In genomic region chr2:283996-284794, GRCh38 we compare ENCODE assay signal across 33 cellular contexts. TPM values are rescaled to one million over a fixed set of nuclear protein-coding genes. Genes with fewer than 3 reads are reported as not detected.
DNase-seq lines count a peak whose midpoint lies in the region; ATAC-seq, FAIRE-seq and TF ChIP-seq lines count a peak whose summit lies in the region.
"Had no signal": no experiment of that assay in that cellular context is flagged by ENCODE, and none has a peak within 500 bp of the region (broad histone marks: within the 10 kb centered on the region; RNA-seq: fewer than 3 reads in every experiment).

No MANE protein-coding gene starts in this region.

- intact Hi-C loops in natural killer cell (cut with micrococcal nuclease), result no loop called here

- DNase-seq in natural killer cell, result no peak
- no peak for DNase-seq in natural killer cell treated with Interleukin-12 subunit alpha and Interleukin-12 subunit beta and Interleukin-15 and Interleukin-18, amount 100 ng/mL, for 72 hours (ENCODE audit: low spot score)
- peak; percentile 23 for DNase-seq in WTC11 (ENCODE audit: low spot score)
- DNase-seq in urothelium cell line (ENCODE audit: low spot score), result peak; percentile 6
- no peak for DNase-seq in T-helper 2 cell treated with Interferon-gamma antibody and Interleukin-4, amounts not matched to agents 5 μg/mL and 100 μg/mL, for 36 hours (ENCODE audit: low spot score)
- no peak for DNase-seq in stimulated activated CD4-positive, alpha-beta T cell treated with anti-CD3 and anti-CD28 coated beads, Interleukin-2, amount 100 ng/mL, for 24 hours
- DNase-seq in osteoblast (ENCODE audit: insufficient read length, low spot score, missing footprints), result no peak
- DNase-seq: activated CD4-positive, alpha-beta T cell treated with anti-CD3 and anti-CD28 coated beads, Interleukin-2, amount 50 U/mL, for 48 hours; activated CD4-positive, CD25-positive, alpha-beta regulatory T cell treated with anti-CD3 and anti-CD28 coated beads, Interleukin-2, amount 50 U/mL, for 72 hours; activated naive CD4-positive, alpha-beta T cell; activated naive CD8-positive, alpha-beta T cell treated with anti-CD3 and anti-CD28 coated beads, Interleukin-2, amount 50 U/mL, for 24 hours; BE2C; brain microvascular endothelial cell; CD8-positive, alpha-beta memory T cell; cerebellar nuclear complex; dermis blood vessel endothelial cell; heart left ventricle; KG1; MG63; NCI-H1105; NCI-H187 treated with DMSO at 0.1 percent for 48 hours; NCI-H2171; NCI-H524; NK-92 treated with Interleukin-12 subunit alpha and Interleukin-12 subunit beta, amount 100 ng/mL, for 24 hours; stimulated activated CD4-positive, alpha-beta T cell treated with anti-CD3 and anti-CD28 coated beads, Interleukin-4, amount 100 ng/mL, for 24 hours had no signal

- no peaks in the 10 kb centered on the region for H3K9me3 Mint-ChIP-seq in natural killer cell
- H3K9me3 Mint-ChIP-seq in natural killer cell treated with Interleukin-12 subunit alpha and Interleukin-12 subunit beta and Interleukin-15 and Interleukin-18, amount 100 ng/mL, for 72 hours, result no peaks in the 10 kb centered on the region
- H3K9me3 Mint-ChIP-seq in WTC11, result no peaks in the 10 kb centered on the region
- H3K9me3 Mint-ChIP-seq in T-helper 2 cell treated with Interferon-gamma antibody and Interleukin-4, amounts not matched to agents 5 μg/mL and 100 μg/mL, for 36 hours, result no peaks in the 10 kb centered on the region
- H3K9me3 Mint-ChIP-seq: activated naive CD8-positive, alpha-beta T cell treated with anti-CD3 and anti-CD28 coated beads, Interleukin-2, amount 50 U/mL, for 24 hours; CD8-positive, alpha-beta memory T cell had no signal

- H3K27ac ChIP-seq in osteoblast (ENCODE audit: low read depth, low read length), result no peak overlapping the region
- H3K27ac ChIP-seq: prostate gland, tibial nerve had no signal

- no peak for FAIRE-seq in urothelium cell line (lab: Jason Lieb, UNC)
- FAIRE-seq: G401.6, TTC549 had no signal

- H4K20me1 ChIP-seq in osteoblast (ENCODE audit: insufficient read depth, low read length), result peaks cover 15% of the 10 kb centered on the region

- H3K36me3 ChIP-seq in iPS-15b (ENCODE audit: control insufficient read depth, insufficient read depth, low read length) (peaks cover 7% of the 10 kb centered on the region), osteoblast (ENCODE audit: insufficient read depth, low read length) (peaks cover 16% of the 10 kb centered on the region)
- H3K36me3 ChIP-seq: BE2C, prostate gland had no signal

- POLR2A ChIA-PET in WTC11 (lab: Charles Lee), result no interaction called here

- CTCF ChIA-PET in WTC11 (lab: Charles Lee), result interaction anchor here (1.0 kb wide), 1 partner anchor 10 kb away, joined by 6 read pairs; no protein-coding TSS in a partner anchor

- H3K4me1 ChIP-seq in iPS-15b (ENCODE audit: control insufficient read depth, insufficient read depth, low read length) (peaks cover 32% of the 10 kb centered on the region), osteoblast (ENCODE audit: insufficient read depth, low read length) (peaks cover 24% of the 10 kb centered on the region)
- H3K4me1 ChIP-seq: BE2C had no signal

- H3K36me3 Mint-ChIP-seq in natural killer cell (peaks cover 7% of the 10 kb centered on the region), WTC11 (peaks cover 25% of the 10 kb centered on the region)
- no peaks in the 10 kb centered on the region for H3K36me3 Mint-ChIP-seq in natural killer cell treated with Interleukin-12 subunit alpha and Interleukin-12 subunit beta and Interleukin-15 and Interleukin-18, amount 100 ng/mL, for 72 hours
- H3K36me3 Mint-ChIP-seq in T-helper 2 cell treated with Interferon-gamma antibody and Interleukin-4, amounts not matched to agents 5 μg/mL and 100 μg/mL, for 36 hours (ENCODE audit: low read depth), result peaks cover 23% of the 10 kb centered on the region

- H3K79me2 ChIP-seq in osteoblast (ENCODE audit: insufficient read depth, low read length), result no peaks in the 10 kb centered on the region

- H3K27ac Mint-ChIP-seq in natural killer cell (no peak overlapping the region), WTC11 (no peak overlapping the region)
- no peak overlapping the region for H3K27ac Mint-ChIP-seq in natural killer cell treated with Interleukin-12 subunit alpha and Interleukin-12 subunit beta and Interleukin-15 and Interleukin-18, amount 100 ng/mL, for 72 hours
- no peak overlapping the region for H3K27ac Mint-ChIP-seq in T-helper 2 cell treated with Interferon-gamma antibody and Interleukin-4, amounts not matched to agents 5 μg/mL and 100 μg/mL, for 36 hours
- H3K27ac Mint-ChIP-seq: activated naive CD8-positive, alpha-beta T cell treated with anti-CD3 and anti-CD28 coated beads, Interleukin-2, amount 50 U/mL, for 24 hours; CD8-positive, alpha-beta memory T cell had no signal

- H3K9me3 ChIP-seq in iPS-15b (ENCODE audit: control insufficient read depth, insufficient read depth, low read length), result no peaks in the 10 kb centered on the region
- no peaks in the 10 kb centered on the region for H3K9me3 ChIP-seq in osteoblast (ENCODE audit: low read depth, low read length)
- H3K9me3 ChIP-seq: BE2C, heart left ventricle, MG63, prostate gland, tibial nerve had no signal

- H2AFZ ChIP-seq in osteoblast (ENCODE audit: low read length), result no peak overlapping the region

- H3K4me1 Mint-ChIP-seq in natural killer cell (peaks cover 0 to 6% of the 10 kb centered on the region in 2 donors), WTC11 (peaks cover 44% of the 10 kb centered on the region)
- peaks cover 0 to 6% of the 10 kb centered on the region in 2 donors for H3K4me1 Mint-ChIP-seq in natural killer cell treated with Interleukin-12 subunit alpha and Interleukin-12 subunit beta and Interleukin-15 and Interleukin-18, amount 100 ng/mL, for 72 hours (ENCODE audit: low read depth in 2 of 2)
- no peaks in the 10 kb centered on the region for H3K4me1 Mint-ChIP-seq in T-helper 2 cell treated with Interferon-gamma antibody and Interleukin-4, amounts not matched to agents 5 μg/mL and 100 μg/mL, for 36 hours (ENCODE audit: low read depth)

- no peak for ATAC-seq in natural killer cell
- no peak for ATAC-seq in natural killer cell treated with Interleukin-12 subunit alpha and Interleukin-12 subunit beta and Interleukin-15 and Interleukin-18, amount 100 ng/mL, for 72 hours
- peak; percentile 41 for ATAC-seq in WTC11
- ATAC-seq: activated naive CD8-positive, alpha-beta T cell treated with anti-CD3 and anti-CD28 coated beads, Interleukin-2, amount 50 U/mL, for 24 hours; esophagus mucosa; left lobe of liver had no signal

- H3K9ac ChIP-seq in iPS-15b (ENCODE audit: low read depth, low read length), result no peak overlapping the region

- TF ChIP-seq CTCF in natural killer cell (IDR thresholded peaks at IDR 0.05), result no peak
- TF ChIP-seq CTCF in WTC11 (IDR thresholded peaks at IDR 0.05), result no peak
- no peak for TF ChIP-seq CTCF in osteoblast (IDR thresholded peaks at IDR 0.05; ENCODE audit: extremely low read depth, low read depth, low read length)

- peaks cover 20% of the 10 kb centered on the region for H3K27me3 ChIP-seq in iPS-15b (ENCODE audit: control insufficient read depth, insufficient read depth, low read length)
- H3K27me3 ChIP-seq in osteoblast (ENCODE audit: insufficient read depth, low read length), result peaks cover 18% of the 10 kb centered on the region

- H3K4me3 Mint-ChIP-seq in natural killer cell (peak overlapping the region; percentile 17), WTC11 (no peak overlapping the region; the same call in 1 of the 2 replicates)
- H3K4me3 Mint-ChIP-seq in natural killer cell treated with Interleukin-12 subunit alpha and Interleukin-12 subunit beta and Interleukin-15 and Interleukin-18, amount 100 ng/mL, for 72 hours, result no peak overlapping the region
- no peak overlapping the region for H3K4me3 Mint-ChIP-seq in T-helper 2 cell treated with Interferon-gamma antibody and Interleukin-4, amounts not matched to agents 5 μg/mL and 100 μg/mL, for 36 hours
- H3K4me3 Mint-ChIP-seq: activated naive CD8-positive, alpha-beta T cell treated with anti-CD3 and anti-CD28 coated beads, Interleukin-2, amount 50 U/mL, for 24 hours had no signal

- H3K4me3 ChIP-seq in iPS-15b (ENCODE audit: low read depth, low read length), result peak overlapping the region; percentile 0
- no peak overlapping the region for H3K4me3 ChIP-seq in osteoblast (ENCODE audit: insufficient read depth, low read length)
- H3K4me3 ChIP-seq: heart left ventricle, MG63, prostate gland, tibial nerve had no signal

- no peak overlapping the region for H3K4me2 ChIP-seq in osteoblast (ENCODE audit: insufficient read depth, low read length)

- H3K27me3 Mint-ChIP-seq in natural killer cell (ENCODE audit: low read depth in 2 of 2), result peaks cover 0 to 7% of the 10 kb centered on the region in 2 donors
- peaks cover 0 to 8% of the 10 kb centered on the region in 2 donors for H3K27me3 Mint-ChIP-seq in natural killer cell treated with Interleukin-12 subunit alpha and Interleukin-12 subunit beta and Interleukin-15 and Interleukin-18, amount 100 ng/mL, for 72 hours
- H3K27me3 Mint-ChIP-seq in WTC11 (ENCODE audit: low read depth), result peaks cover 25% of the 10 kb centered on the region
- peaks cover 16% of the 10 kb centered on the region for H3K27me3 Mint-ChIP-seq in T-helper 2 cell treated with Interferon-gamma antibody and Interleukin-4, amounts not matched to agents 5 μg/mL and 100 μg/mL, for 36 hours (ENCODE audit: low read depth)

TF ChIP-seq in WTC11, 78 proteins besides CTCF, POLR2A, EP300 and RAD21:
- TF ChIP-seq ZNF423 (CRISPR knock-in tag; IDR thresholded peaks at IDR 0.05) (peak; percentile 72), FOXP1 (CRISPR knock-in tag; IDR thresholded peaks at IDR 0.05; ENCODE audit: borderline replicate concordance) (no peak)

RNA-seq across cellular contexts. Expression of gene ALKAL2, which starts 3.7 kb away (rescaled TPM):
- total RNA-seq in natural killer cell, result 1 to 10 TPM; 1.1 to 2.0 (median 1.7) TPM
- 1 to 10 TPM; 1.1 to 1.4 TPM for total RNA-seq in natural killer cell treated with Interleukin-12 subunit alpha and Interleukin-12 subunit beta and Interleukin-15 and Interleukin-18, amount 100 ng/mL, for 72 hours
- total RNA-seq in WTC11 (2021), result 3.5 to 5.2 TPM (median 4.3 TPM) in 3 replicates
- total RNA-seq in osteoblast, result not detected in 2 replicates
- total RNA-seq: CD8-positive, alpha-beta memory T cell; dermis blood vessel endothelial cell; PC-3 had no signal

RNA-seq across cellular contexts. Expression of gene ACP1, which starts 19.4 kb away (rescaled TPM):
- 100 to 1,000 TPM in 2 of 3 donors, 10 to 100 TPM in 1; 87.2 to 104 (median 102) TPM for total RNA-seq in natural killer cell
- 10 to 100 TPM; 94.2 to 96.1 TPM for total RNA-seq in natural killer cell treated with Interleukin-12 subunit alpha and Interleukin-12 subunit beta and Interleukin-15 and Interleukin-18, amount 100 ng/mL, for 72 hours
- total RNA-seq in WTC11 (2021), result 145 to 150 TPM (median 146 TPM) in 3 replicates
- total RNA-seq in osteoblast, result 80.0 and 85.7 TPM in 2 replicates

RNA-seq across cellular contexts. Expression of gene SH3YL1, which starts 20.4 kb away (rescaled TPM):
- total RNA-seq in natural killer cell (10 to 100 TPM; 28.3 to 42.2 (median 32.3) TPM), WTC11 (2021) (26.4 to 34.4 TPM (median 31.3 TPM) in 3 replicates), osteoblast (52.1 and 56.0 TPM in 2 replicates)
- total RNA-seq in natural killer cell treated with Interleukin-12 subunit alpha and Interleukin-12 subunit beta and Interleukin-15 and Interleukin-18, amount 100 ng/mL, for 72 hours, result 10 to 100 TPM; 15.4 to 17.5 TPM

Comparison
In these comparisons a context has a peak if more than half of its experiments do, and no peak if none do; other contexts are left out.
1. DNase-seq: peak in WTC11 (single experiment) and urothelium cell line (single experiment); none in natural killer cell (single experiment), natural killer cell treated with Interleukin-12 subunit alpha and Interleukin-12 subunit beta and Interleukin-15 and Interleukin-18, amount 100 ng/mL, for 72 hours (single experiment), T-helper 2 cell treated with Interferon-gamma antibody and Interleukin-4, amounts not matched to agents 5 μg/mL and 100 μg/mL, for 36 hours (single experiment), stimulated activated CD4-positive, alpha-beta T cell treated with anti-CD3 and anti-CD28 coated beads, Interleukin-2, amount 100 ng/mL, for 24 hours (0 of 2) and osteoblast (single experiment).